20 cellular contexts compared by ENCODE assay signal in the genomic region with DNA sequence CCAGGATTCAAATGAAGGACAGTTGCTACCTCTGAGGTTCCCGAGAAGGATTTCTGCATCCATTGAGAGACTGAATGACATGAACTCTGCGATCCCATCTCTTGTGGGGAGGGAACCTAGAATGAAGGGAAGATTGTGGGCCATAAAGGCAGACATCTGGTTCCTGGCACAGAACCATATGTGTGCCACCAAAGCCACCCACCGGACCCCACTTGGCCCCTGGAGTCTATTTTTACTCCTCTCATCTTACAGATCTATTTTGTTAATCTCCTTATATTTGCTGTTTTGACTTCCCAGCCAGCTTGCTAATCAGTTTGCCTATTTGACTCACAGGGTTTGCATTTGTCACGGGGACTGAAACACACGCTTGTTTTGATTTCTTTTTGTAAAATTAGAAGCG. TPM values are rescaled to one million over a fixed set of nuclear protein-coding genes. Genes with fewer than 3 reads are reported as not detected.
"Had no signal": no experiment of that assay in that cellular context is flagged by ENCODE, and none has a peak within 500 bp of the region (broad histone marks: within the 10 kb centered on the region; RNA-seq: fewer than 3 reads in every experiment).

No MANE protein-coding gene starts in this region.

- H3K9me3 Mint-ChIP-seq: activated T-helper 17 cell treated with anti-CD3 and anti-CD28 coated beads, Interleukin-2, amount 50 U/mL, for 72 hours; memory B cell had no signal

- DNase-seq: activated CD4-positive, CD25-positive, alpha-beta regulatory T cell treated with anti-CD3 and anti-CD28 coated beads, Interleukin-2, amount 50 U/mL, for 72 hours; activated naive CD4-positive, alpha-beta T cell treated with Interleukin-2 at 50 U/mL for 16 hours; esophagus squamous epithelium; foreskin melanocyte; kidney glomerular epithelial cell; left ventricle myocardium superior; mucosa of descending colon; naive thymus-derived CD4-positive, alpha-beta T cell; retina; stimulated activated CD4-positive, alpha-beta T cell treated with anti-CD3 and anti-CD28 coated beads, Interleukin-15, amount 100 ng/mL, for 24 hours; stimulated activated CD4-positive, alpha-beta T cell treated with anti-CD3 and anti-CD28 coated beads, Interleukin-4, amount 100 ng/mL, for 24 hours; stimulated activated naive CD4-positive, alpha-beta T cell treated with Interleukin-2 at 50 U/mL for 16 hours; T-helper 9 cell; trophoblast cell had no signal

- H3K36me3 Mint-ChIP-seq: memory B cell had no signal

- H3K9me3 ChIP-seq: ascending aorta, esophagus squamous epithelium, mucosa of descending colon, suprapubic skin had no signal

- H3K36me3 ChIP-seq: ascending aorta, esophagus squamous epithelium had no signal

- H3K4me3 Mint-ChIP-seq: activated T-helper 17 cell treated with anti-CD3 and anti-CD28 coated beads, Interleukin-2, amount 50 U/mL, for 72 hours; memory B cell; naive thymus-derived CD4-positive, alpha-beta T cell had no signal

- H3K4me3 ChIP-seq: ascending aorta, esophagus squamous epithelium, mucosa of descending colon, skin epidermis, suprapubic skin had no signal

- H3K27me3 ChIP-seq: ascending aorta had no signal

- H3K27ac Mint-ChIP-seq: activated T-helper 17 cell treated with anti-CD3 and anti-CD28 coated beads, Interleukin-2, amount 50 U/mL, for 72 hours; memory B cell; naive thymus-derived CD4-positive, alpha-beta T cell had no signal

- H3K4me1 Mint-ChIP-seq: activated T-helper 17 cell treated with anti-CD3 and anti-CD28 coated beads, Interleukin-2, amount 50 U/mL, for 72 hours; memory B cell had no signal

- H3K27ac ChIP-seq: esophagus squamous epithelium, skin epidermis, suprapubic skin had no signal

RNA-seq across cellular contexts. Expression of a gene that starts 7.3 kb away (rescaled TPM):
- total RNA-seq: activated CD8-positive, alpha-beta memory T cell treated with anti-CD3 and anti-CD28 coated beads for 36 hours; activated T-helper 17 cell treated with anti-CD3 and anti-CD28 coated beads, Interleukin-2, amount 50 U/mL, for 72 hours; naive thymus-derived CD4-positive, alpha-beta T cell had no signal
- polyA plus RNA-seq: naive thymus-derived CD4-positive, alpha-beta T cell had no signal
